8 cellular contexts compared by ENCODE assay signal in the genomic region with DNA sequence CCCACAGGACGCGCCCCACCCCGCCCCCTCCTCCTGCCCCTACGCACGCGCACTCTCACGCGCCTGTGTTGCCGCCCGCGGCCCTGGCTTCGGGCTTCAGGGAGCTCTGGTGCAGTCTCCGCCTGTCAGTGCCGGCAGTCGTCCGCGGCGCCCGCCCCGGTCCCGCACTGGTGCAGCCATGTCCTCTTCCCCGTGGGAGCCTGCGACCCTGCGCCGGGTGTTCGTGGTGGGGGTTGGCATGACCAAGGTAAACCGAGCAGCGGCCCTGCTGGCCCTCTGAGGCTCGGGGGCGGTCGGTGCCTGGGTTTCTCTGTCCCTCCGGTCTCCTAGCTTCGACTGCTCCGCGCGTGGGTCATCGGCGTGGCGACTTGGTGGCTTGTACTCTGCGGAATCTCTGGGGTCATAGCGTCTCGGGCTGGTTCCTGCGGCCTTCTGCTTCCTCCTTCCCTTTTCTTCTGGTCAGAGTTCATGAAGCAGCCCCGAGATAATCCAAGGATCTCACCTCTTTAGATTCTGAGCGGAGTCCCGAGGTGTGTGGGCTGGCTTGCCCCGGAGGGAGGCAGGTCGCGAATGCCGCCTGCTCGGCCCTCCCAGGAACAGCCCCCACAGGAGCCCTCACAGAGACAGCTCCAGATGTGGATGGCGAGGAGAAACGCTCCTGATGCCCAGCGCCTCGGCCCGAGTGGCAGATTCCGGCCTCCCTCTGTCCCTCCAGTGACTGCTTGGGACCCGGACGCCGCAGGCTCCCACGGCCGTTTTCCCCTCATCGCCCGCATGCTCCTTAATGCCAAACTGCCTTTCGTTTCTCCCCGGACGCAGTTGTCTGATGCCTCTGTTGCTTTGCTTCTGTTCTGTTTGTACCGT. TPM values are rescaled to one million over a fixed set of nuclear protein-coding genes. Genes with fewer than 3 reads are reported as not detected.
DNase-seq lines count a peak whose midpoint lies in the region; ATAC-seq and TF ChIP-seq lines count a peak whose summit lies in the region.

A gene with protein sequence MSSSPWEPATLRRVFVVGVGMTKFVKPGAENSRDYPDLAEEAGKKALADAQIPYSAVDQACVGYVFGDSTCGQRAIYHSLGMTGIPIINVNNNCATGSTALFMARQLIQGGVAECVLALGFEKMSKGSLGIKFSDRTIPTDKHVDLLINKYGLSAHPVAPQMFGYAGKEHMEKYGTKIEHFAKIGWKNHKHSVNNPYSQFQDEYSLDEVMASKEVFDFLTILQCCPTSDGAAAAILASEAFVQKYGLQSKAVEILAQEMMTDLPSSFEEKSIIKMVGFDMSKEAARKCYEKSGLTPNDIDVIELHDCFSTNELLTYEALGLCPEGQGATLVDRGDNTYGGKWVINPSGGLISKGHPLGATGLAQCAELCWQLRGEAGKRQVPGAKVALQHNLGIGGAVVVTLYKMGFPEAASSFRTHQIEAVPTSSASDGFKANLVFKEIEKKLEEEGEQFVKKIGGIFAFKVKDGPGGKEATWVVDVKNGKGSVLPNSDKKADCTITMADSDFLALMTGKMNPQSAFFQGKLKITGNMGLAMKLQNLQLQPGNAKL (plus strand): TSS at position 58 of the 864 bp plus-strand sequence. CDS start 121 bp downstream, at position 179.

- intact Hi-C loops in left lung (cut with DNase I), result no loop called here

- no peaks in the 10 kb centered on the region for H3K36me3 ChIP-seq in left lung

- no peaks in the 10 kb centered on the region for H3K9me3 Mint-ChIP-seq in activated CD4-positive, alpha-beta T cell treated with anti-CD3 and anti-CD28 coated beads, Interleukin-2, amount 10 ng/mL, durations not matched to agents 7 days and 5 days

- ATAC-seq in HG02642 (IDR thresholded peaks at IDR 0.05; ENCODE audit: poor library complexity, unreplicated experiment) (peak; percentile 78), left lung (peak; percentile 98)

- peaks cover 8% of the 10 kb centered on the region for H3K27me3 Mint-ChIP-seq in activated CD4-positive, alpha-beta T cell treated with anti-CD3 and anti-CD28 coated beads, Interleukin-2, amount 10 ng/mL, durations not matched to agents 7 days and 5 days

- peak within 1 kb of the TSS; percentile 67 to 86 for H3K27ac ChIP-seq in coronary artery
- H3K27ac ChIP-seq in left lung, result peak within 1 kb of the TSS in 1 of 2 donors; percentile 73

- peaks cover 22% of the 10 kb centered on the region for H3K4me1 Mint-ChIP-seq in activated CD4-positive, alpha-beta T cell treated with anti-CD3 and anti-CD28 coated beads, Interleukin-2, amount 10 ng/mL, durations not matched to agents 7 days and 5 days

- peaks cover 3% of the 10 kb centered on the region for H3K36me3 Mint-ChIP-seq in activated CD4-positive, alpha-beta T cell treated with anti-CD3 and anti-CD28 coated beads, Interleukin-2, amount 10 ng/mL, durations not matched to agents 7 days and 5 days (ENCODE audit: low read depth)

- CTCF ChIA-PET in activated CD4-positive, alpha-beta T cell treated with anti-CD3 and anti-CD28 coated beads, Interleukin-2, amount 10 ng/mL, durations not matched to agents 7 days and 5 days (lab: Charles Lee), result no interaction called here

- TF ChIP-seq CTCF in coronary artery (IDR thresholded peaks at IDR 0.05) (no peak), left lung (IDR thresholded peaks at IDR 0.05) (no peak)

- POLR2A ChIA-PET in activated CD4-positive, alpha-beta T cell treated with anti-CD3 and anti-CD28 coated beads, Interleukin-2, amount 10 ng/mL, durations not matched to agents 7 days and 5 days (lab: Charles Lee), result no interaction called here

- peak within 1 kb of the TSS; percentile 82 for H3K27ac Mint-ChIP-seq in activated CD4-positive, alpha-beta T cell treated with anti-CD3 and anti-CD28 coated beads, Interleukin-2, amount 10 ng/mL, durations not matched to agents 7 days and 5 days

- H3K4me1 ChIP-seq in left lung, result peaks cover 5 to 24% of the 10 kb centered on the region in 2 donors

- DNase-seq in G401 (ENCODE audit: low spot score), result peak; percentile 88
- DNase-seq in NCI-H2171 treated with DMSO at 0.1 percent for 48 hours (lab: John Stamatoyannopoulos, UW), result peak; percentile 71
- DNase-seq in activated CD4-positive, alpha-beta T cell treated with anti-CD3 and anti-CD28 coated beads, Interleukin-2, amount 10 ng/mL, durations not matched to agents 7 days and 5 days, result peak; percentile 84
- DNase-seq in coronary artery (ENCODE audit: low spot score), result peak; percentile 91
- DNase-seq in left lung, result peak; percentile 84 to 95
- peak; percentile 77 to 84 for DNase-seq in stimulated activated CD4-positive, alpha-beta T cell treated with anti-CD3 and anti-CD28 coated beads, Interleukin-2, amount 100 ng/mL, for 24 hours
- DNase-seq in NAMALWA (ENCODE audit: low spot score), result no peak

- peak within 1 kb of the TSS; percentile 78 for H3K4me3 Mint-ChIP-seq in activated CD4-positive, alpha-beta T cell treated with anti-CD3 and anti-CD28 coated beads, Interleukin-2, amount 10 ng/mL, durations not matched to agents 7 days and 5 days

- in situ Hi-C loops in G401 (cut with HindIII; ENCODE audit: low sequenced_read_pairs), result no loop called here

- H3K9me3 ChIP-seq in left lung, result no peaks in the 10 kb centered on the region

- peaks cover 0 to 27% of the 10 kb centered on the region in 2 donors for H3K27me3 ChIP-seq in left lung

- H3K4me3 ChIP-seq in coronary artery, result peak within 1 kb of the TSS; percentile 75
- peak within 1 kb of the TSS; percentile 65 to 67 for H3K4me3 ChIP-seq in left lung

RNA-seq across cellular contexts. Expression of the gene that starts here (rescaled TPM):
- 47.9 and 50.9 TPM in 2 replicates for total RNA-seq in G401 (2014; rRNA removed; shearing (Covaris generic))
- 100 to 1,000 TPM in 1 of 2 experiments, 10 to 100 TPM in 1; 83.3 to 102 TPM for total RNA-seq in activated CD4-positive, alpha-beta T cell treated with anti-CD3 and anti-CD28 coated beads, Interleukin-2, amount 10 ng/mL, durations not matched to agents 7 days and 5 days
- 100 to 1,000 TPM; 137 to 208 TPM for total RNA-seq in left lung
